8 cellular contexts compared by ENCODE assay signal in the genomic region with DNA sequence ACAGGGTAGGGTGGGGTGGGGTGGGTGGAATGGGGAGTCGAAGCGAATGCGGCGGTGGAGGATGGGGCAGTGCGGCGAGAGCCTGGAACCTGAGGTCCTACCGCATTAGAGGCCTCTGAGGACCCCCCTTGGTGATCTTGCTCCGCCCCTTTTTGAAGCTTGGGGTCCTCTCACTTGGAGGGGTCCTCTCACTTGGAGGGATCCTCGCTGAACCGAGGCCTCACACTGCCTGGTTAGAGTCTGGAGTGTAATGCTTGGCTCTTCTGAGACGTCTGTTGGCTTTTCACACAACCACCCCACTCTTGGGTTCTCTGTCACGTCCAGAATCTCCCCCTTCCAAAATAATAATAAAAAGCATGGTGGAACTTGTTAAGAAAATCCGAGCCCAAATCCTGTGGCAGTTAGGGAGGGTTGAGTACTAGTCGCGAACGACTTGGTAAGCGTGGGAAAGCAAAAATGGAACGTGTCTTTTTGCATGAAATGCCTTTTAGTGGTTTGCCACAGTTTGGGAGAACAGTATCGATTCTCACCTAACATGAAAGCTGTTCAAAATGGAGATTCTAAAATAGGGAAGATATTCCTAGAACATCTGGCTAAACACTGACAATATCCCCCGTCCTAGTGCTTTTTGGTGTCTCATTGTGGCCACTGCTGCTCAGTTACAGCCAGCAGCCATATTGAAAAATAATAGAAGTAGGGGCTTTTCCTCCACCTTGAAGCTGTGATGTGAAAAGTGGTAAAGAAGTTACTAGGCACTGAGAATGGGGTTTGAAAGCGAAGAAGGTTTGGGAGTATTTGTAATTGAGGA.
DNase-seq lines count a peak whose midpoint lies in the region; ATAC-seq and TF ChIP-seq lines count a peak whose summit lies in the region.

No MANE protein-coding gene starts in this region.

- H3K4me1 ChIP-seq in OCI-LY1 (ENCODE audit: insufficient read depth, low read length, severe bottlenecking) (peaks cover 23% of the 10 kb centered on the region), neuron (ENCODE audit: insufficient read depth, low read length) (peaks cover 13% of the 10 kb centered on the region)

- H3K36me3 Mint-ChIP-seq in effector memory CD8-positive, alpha-beta T cell (ENCODE audit: insufficient read depth) = peaks cover 53% of the 10 kb centered on the region

- peak overlapping the region; percentile 94 for H3K9ac ChIP-seq in OCI-LY1 (ENCODE audit: low read length)

- no peaks in the 10 kb centered on the region for H3K9me3 ChIP-seq in OCI-LY1 (ENCODE audit: low read length)
- H3K9me3 ChIP-seq in neuron (ENCODE audit: low read length) = no peaks in the 10 kb centered on the region

- no peaks in the 10 kb centered on the region for H3K27me3 ChIP-seq in OCI-LY1 (ENCODE audit: insufficient read depth, low read length)
- no peaks in the 10 kb centered on the region for H3K27me3 ChIP-seq in neuron (ENCODE audit: insufficient read depth, low read length)

- peak overlapping the region; percentile 94 to 98 for H3K4me3 Mint-ChIP-seq in effector memory CD8-positive, alpha-beta T cell

- DNase-seq in NCI-H2227 (lab: John Stamatoyannopoulos, UW; ENCODE audit: unreplicated experiment) (peak; percentile 26), NCI-H2227 treated with DMSO at 0.1 percent for 48 hours (lab: John Stamatoyannopoulos, UW) (no peak), NCI-H1436 (lab: John Stamatoyannopoulos, UW) (no peak), foreskin melanocyte (no peak)
- peak in 1 of 3 experiments; percentile 4 for DNase-seq in effector memory CD8-positive, alpha-beta T cell
- no peak for DNase-seq in activated effector memory CD4-positive, alpha-beta T cell treated with anti-CD3 and anti-CD28 coated beads, Interleukin-2, amount 50 U/mL, for 16 hours

- H3K36me3 ChIP-seq in OCI-LY1 (ENCODE audit: insufficient read depth, low read length) (peaks cover 37% of the 10 kb centered on the region), neuron (ENCODE audit: insufficient read depth, low read length) (peaks cover 34% of the 10 kb centered on the region)

- H3K27me3 Mint-ChIP-seq in effector memory CD8-positive, alpha-beta T cell = no peaks in the 10 kb centered on the region

- peak overlapping the region; percentile 97 to 99 for H3K27ac Mint-ChIP-seq in effector memory CD8-positive, alpha-beta T cell

- H3K79me2 ChIP-seq in OCI-LY1 (ENCODE audit: insufficient read depth, low read length) = peaks cover 39% of the 10 kb centered on the region

- ATAC-seq in effector memory CD8-positive, alpha-beta T cell (replicated peaks) = no peak

- no peak for TF ChIP-seq CTCF in OCI-LY1 (IDR thresholded peaks at IDR 0.05; ENCODE audit: low read length)

- peak overlapping the region; percentile 82 for H3K4me2 ChIP-seq in OCI-LY1 (ENCODE audit: low read length)

- H3K9me3 Mint-ChIP-seq in effector memory CD8-positive, alpha-beta T cell = no peaks in the 10 kb centered on the region

- H2AFZ ChIP-seq in OCI-LY1 (ENCODE audit: low read length) = no peak overlapping the region
- H2AFZ ChIP-seq in neuron (ENCODE audit: low read depth, low read length) = no peak overlapping the region

- peak overlapping the region; percentile 65 for H3K27ac ChIP-seq in OCI-LY1 (ENCODE audit: low read depth, low read length, poor library complexity, severe bottlenecking)

- H3F3A ChIP-seq in OCI-LY1 (ENCODE audit: insufficient read depth, low read length) = no peaks in the 10 kb centered on the region

- peaks cover 20 to 21% of the 10 kb centered on the region in 2 donors for H3K4me1 Mint-ChIP-seq in effector memory CD8-positive, alpha-beta T cell (ENCODE audit: low read depth in 2 of 2)

- no peaks in the 10 kb centered on the region for H3K9me2 ChIP-seq in OCI-LY1 (ENCODE audit: low read depth, low read length)

- H4K20me1 ChIP-seq in OCI-LY1 (ENCODE audit: insufficient read depth, low read length) = no peaks in the 10 kb centered on the region

- H3K4me3 ChIP-seq in OCI-LY1 (ENCODE audit: low read depth, low read length, poor library complexity, severe bottlenecking) (peak overlapping the region; percentile 82), neuron (ENCODE audit: low read length) (peak overlapping the region; percentile 99)
